19 cellular contexts compared by ENCODE assay signal in genomic region chr12:132000286-132000872, GRCh38.
"Had no signal": no experiment of that assay in that cellular context is flagged by ENCODE, and none has a peak within 500 bp of the region (broad histone marks: within the 10 kb centered on the region; RNA-seq: fewer than 3 reads in every experiment).

No MANE protein-coding gene starts in this region.

- H3K4me1 ChIP-seq: Peyer's patch, SJCRH30 had no signal

- H3K27ac ChIP-seq: PC-9, Peyer's patch, SJCRH30 had no signal

- H3K27me3 ChIP-seq: Peyer's patch, SJCRH30 had no signal

- H2AFZ ChIP-seq: PC-9 had no signal

- DNase-seq: KBM-7; MV-4-11; NCI-H1048; NCI-H1105; NCI-H1436 treated with DMSO at 0.1 percent for 48 hours; NCI-H1694; NCI-H187 treated with DMSO at 0.1 percent for 48 hours; NCI-H2029 treated with DMSO at 0.1 percent for 48 hours; NCI-H2171 treated with DMSO at 0.1 percent for 48 hours; NCI-H446 treated with DMSO at 0.1 percent for 48 hours; NCI-H510A treated with DMSO at 0.1 percent for 48 hours; NCI-H526; NCI-H82; NK-92 treated with Interleukin-12 subunit alpha and Interleukin-12 subunit beta, amount 100 ng/mL, for 24 hours; PC-9; Peyer's patch; SJCRH30 had no signal

- H3K9me3 ChIP-seq: Peyer's patch, SJCRH30 had no signal

- H3K4me2 ChIP-seq: PC-9 had no signal

- H3K4me3 ChIP-seq: PC-9, Peyer's patch, SJCRH30 had no signal

- ATAC-seq: Right ventricle myocardium inferior, SK-N-SH treated with all-trans-retinoic acid at 6 μM for 48 hours had no signal
